Comparison of ENCODE assay signal across 8 cellular contexts in the genomic region with DNA sequence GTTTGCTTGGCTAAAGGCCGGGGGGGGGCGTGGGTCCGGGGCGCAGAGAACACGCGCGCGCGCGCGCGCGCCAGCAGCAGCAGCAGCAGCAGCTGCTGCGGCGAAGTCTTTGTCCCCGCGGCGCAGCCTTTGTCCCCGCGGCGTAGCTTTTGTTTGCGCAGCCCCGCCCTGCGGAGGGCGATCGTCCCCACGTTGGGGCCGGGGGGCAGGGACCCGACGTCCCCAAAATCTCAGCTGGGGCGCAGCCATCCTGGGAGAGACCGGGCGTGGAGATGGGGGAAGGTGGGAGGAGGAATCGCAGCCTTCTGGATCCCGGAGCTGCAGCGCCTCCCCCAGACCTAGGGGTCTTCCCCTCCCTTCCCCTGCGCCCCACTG.
DNase-seq lines count a peak whose midpoint lies in the region; ATAC-seq and TF ChIP-seq lines count a peak whose summit lies in the region.

No MANE protein-coding gene starts in this region.

- H3K9me3 ChIP-seq in CD8-positive, alpha-beta T cell (ENCODE audit: low read length): no peaks in the 10 kb centered on the region
- no peaks in the 10 kb centered on the region for H3K9me3 ChIP-seq in thymus (ENCODE audit: control insufficient read depth)

- no peaks in the 10 kb centered on the region for H3K36me3 Mint-ChIP-seq in CD8-positive, alpha-beta T cell
- H3K36me3 Mint-ChIP-seq in chondrocyte (ENCODE audit: low read depth): no peaks in the 10 kb centered on the region

- peak overlapping the region; percentile 47 for H3K27ac ChIP-seq in CD8-positive, alpha-beta T cell (ENCODE audit: low read depth, low read length)
- no peak overlapping the region for H3K27ac ChIP-seq in thymus (ENCODE audit: low read depth)

- no peak for DNase-seq in CD8-positive, alpha-beta T cell
- peak; percentile 30 to 70 for DNase-seq in NCI-H2081 (lab: John Stamatoyannopoulos, UW)
- no peak for DNase-seq in chondrocyte (ENCODE audit: low spot score)
- no peak for DNase-seq in lower leg skin (ENCODE audit: low spot score in 2 of 2)
- no peak for DNase-seq in EL

- 3% methylated on average over 6 to 24 of the region's 37 CpGs for whole genome bisulfite sequencing in lower leg skin, 2 donors
- WGBS in thymus: 2% methylated on average over 37 of the region's 37 CpGs

- POLR2A ChIA-PET in CD8-positive, alpha-beta T cell (lab: Charles Lee): no interaction called here

- TF ChIP-seq POLR2A in lower leg skin (IDR thresholded peaks at IDR 0.05): no peak

- H3K9me3 Mint-ChIP-seq in CD8-positive, alpha-beta T cell: no peaks in the 10 kb centered on the region
- no peaks in the 10 kb centered on the region for H3K9me3 Mint-ChIP-seq in chondrocyte (ENCODE audit: low read depth)

- peak; percentile 38 for ATAC-seq in CD8-positive, alpha-beta T cell
- ATAC-seq in GM18520 (IDR thresholded peaks at IDR 0.05; ENCODE audit: unreplicated experiment) (no peak), HG03095 (IDR thresholded peaks at IDR 0.05; ENCODE audit: unreplicated experiment) (no peak)

- no peaks in the 10 kb centered on the region for H3K27me3 ChIP-seq in CD8-positive, alpha-beta T cell (ENCODE audit: insufficient read depth, low read length)
- peaks cover 14% of the 10 kb centered on the region for H3K27me3 ChIP-seq in thymus (ENCODE audit: control insufficient read depth, insufficient read depth)

- peak overlapping the region; percentile 77 for H3K4me3 Mint-ChIP-seq in CD8-positive, alpha-beta T cell
- peak overlapping the region; percentile 76 for H3K4me3 Mint-ChIP-seq in chondrocyte (ENCODE audit: unreplicated experiment)

- H3K27ac Mint-ChIP-seq in CD8-positive, alpha-beta T cell: no peak overlapping the region
- peak overlapping the region; percentile 5 for H3K27ac Mint-ChIP-seq in chondrocyte (ENCODE audit: unreplicated experiment)

- TF ChIP-seq CTCF in CD8-positive, alpha-beta T cell (IDR thresholded peaks at IDR 0.05): no peak
- TF ChIP-seq CTCF in chondrocyte (IDR thresholded peaks at IDR 0.05): peak; percentile 29
- no peak for TF ChIP-seq CTCF in lower leg skin (IDR thresholded peaks at IDR 0.05)

- CTCF ChIA-PET in CD8-positive, alpha-beta T cell (lab: Charles Lee): interaction anchor here (1.2 to 8.9 kb wide), 4 partner anchors 8 to 73 kb away, joined by 3 to 65 read pairs (median 24); no protein-coding TSS in a partner anchor

- H3K4me3 ChIP-seq in CD8-positive, alpha-beta T cell (ENCODE audit: low read depth, low read length): peak overlapping the region; percentile 80
- H3K4me3 ChIP-seq in lower leg skin (ENCODE audit: low read depth, poor library complexity, severe bottlenecking) (peak overlapping the region; percentile 67), thymus (ENCODE audit: low read length) (peak overlapping the region; percentile 55)

- H3K27me3 Mint-ChIP-seq in CD8-positive, alpha-beta T cell (ENCODE audit: low read depth): peaks cover 5% of the 10 kb centered on the region
- H3K27me3 Mint-ChIP-seq in chondrocyte (ENCODE audit: low read depth): peaks cover 7% of the 10 kb centered on the region

- peaks cover 5% of the 10 kb centered on the region for H3K4me1 ChIP-seq in CD8-positive, alpha-beta T cell (ENCODE audit: insufficient read depth, low read length)
- H3K4me1 ChIP-seq in thymus (ENCODE audit: control insufficient read depth, insufficient read depth, low read length): no peaks in the 10 kb centered on the region

- H3K36me3 ChIP-seq in CD8-positive, alpha-beta T cell (ENCODE audit: insufficient read depth, low read length): no peaks in the 10 kb centered on the region
- H3K36me3 ChIP-seq in thymus (ENCODE audit: control insufficient read depth, insufficient read depth): no peaks in the 10 kb centered on the region

- intact Hi-C loops in CD8-positive, alpha-beta T cell (cut with DNase I, micrococcal nuclease): loop anchor here (1.0 kb wide), 2 partner anchors 24 to 26 kb away; no protein-coding TSS in a partner anchor
- intact Hi-C loops in lower leg skin (cut with DNase I; ENCODE audit: low total_unique reads): no loop called here

- no peaks in the 10 kb centered on the region for H3K4me1 Mint-ChIP-seq in CD8-positive, alpha-beta T cell (ENCODE audit: low read depth)
- H3K4me1 Mint-ChIP-seq in chondrocyte (ENCODE audit: low read depth): no peaks in the 10 kb centered on the region

Comparison
In these comparisons a context has a peak if more than half of its experiments do, and no peak if none do; other contexts are left out.
1. DNase-seq: peak in NCI-H2081 (2 of 2); none in CD8-positive, alpha-beta T cell (0 of 7), chondrocyte (single experiment), lower leg skin (0 of 2) and EL (single experiment).
2. Peak in every context shown above with its lines, with median percentiles within 50 percentile points of each other: H3K4me3 ChIP-seq.